8 cellular contexts compared by ENCODE assay signal in the genomic region with DNA sequence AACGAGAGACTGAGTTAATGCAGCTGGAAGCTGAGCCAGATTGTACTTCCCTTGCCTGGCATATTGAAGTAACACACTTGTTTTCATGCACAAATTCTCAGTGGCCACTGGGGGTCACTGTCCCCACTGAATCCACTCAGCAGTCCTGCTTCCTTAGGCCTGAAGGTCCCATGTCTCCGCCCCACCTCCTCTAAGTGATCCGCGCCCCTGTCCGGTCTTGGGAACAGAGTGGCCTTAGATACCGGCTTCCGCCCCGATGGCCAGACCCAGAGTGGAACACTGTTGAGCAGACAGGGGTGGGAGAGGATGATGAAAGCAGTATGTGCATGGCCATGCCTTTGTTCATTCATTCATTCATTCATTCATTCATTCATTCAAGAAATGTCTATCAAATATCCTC. TPM values are rescaled to one million over a fixed set of nuclear protein-coding genes. Genes with fewer than 3 reads are reported as not detected.
A peak's percentile ranks its signal among the peaks of the same experiment; 100 is the strongest.
DNase-seq lines count a peak whose midpoint lies in the region; ATAC-seq and TF ChIP-seq lines count a peak whose summit lies in the region.

No MANE protein-coding gene starts in this region.

- H3K36me3 ChIP-seq in mucosa of descending colon (ENCODE audit: low read depth) (no peaks in the 10 kb centered on the region), stomach (peaks cover 5 to 35% (median 28%) of the 10 kb centered on the region in 4 donors)

- H3K9me3 ChIP-seq in mucosa of descending colon (no peaks in the 10 kb centered on the region), stomach (no peaks in the 10 kb centered on the region)

- TF ChIP-seq CTCF in mucosa of descending colon (IDR thresholded peaks at IDR 0.05) (peak; percentile 24), stomach (IDR thresholded peaks at IDR 0.05) (peak in 5 of 7 experiments; percentile 50 to 77 (median 69))

- no peak overlapping the region for H3K27ac ChIP-seq in stomach

- H3K4me1 ChIP-seq in mucosa of descending colon (ENCODE audit: low read depth) (no peaks in the 10 kb centered on the region), stomach (peaks cover 0 to 13% (median 9%) of the 10 kb centered on the region in 4 donors)

- ATAC-seq in HG03097 (IDR thresholded peaks at IDR 0.05; ENCODE audit: low FRiP score, unreplicated experiment) (peak; percentile 52), esophagus mucosa (peak; percentile 75), mucosa of descending colon (peak; percentile 92), GM21515 (IDR thresholded peaks at IDR 0.05; ENCODE audit: unreplicated experiment) (no peak)

- no peak for TF ChIP-seq POLR2A in stomach (IDR thresholded peaks at IDR 0.05)

- WGBS in stomach, 5 donors, result 6 to 20% (median 9%) methylated on average over 8 of the region's 8 CpGs

- no peak overlapping the region for H3K4me3 ChIP-seq in mucosa of descending colon
- no peak overlapping the region for H3K4me3 ChIP-seq in stomach

- intact Hi-C loops in mucosa of descending colon (cut with DNase I, micrococcal nuclease) (no loop called here), stomach (cut with DNase I; ENCODE audit: low total_unique reads) (loop anchor here (10.0 kb wide), 1 partner anchor 175 kb away; no protein-coding TSS in a partner anchor)

- DNase-seq in DMS 273 treated with DMSO at 0.1 percent for 48 hours (lab: John Stamatoyannopoulos, UW) (peak; percentile 55), NCI-H774 (lab: John Stamatoyannopoulos, UW) (peak; percentile 30), mucosa of descending colon (peak; percentile 62 to 75 (median 71)), stomach (peak; percentile 85)
- peak; percentile 71 for DNase-seq in activated CD8-positive, alpha-beta memory T cell treated with anti-CD3 and anti-CD28 coated beads for 24 hours

- no peaks in the 10 kb centered on the region for H3K27me3 ChIP-seq in stomach

- no peak for TF ChIP-seq EP300 in stomach (IDR thresholded peaks at IDR 0.05)

RNA-seq across cellular contexts. Expression of a gene that starts 34.8 kb away (rescaled TPM):
- 5.4 TPM for total RNA-seq in esophagus mucosa
- 1 to 10 TPM; 1.4 to 4.7 (median 1.5) TPM for total RNA-seq in mucosa of descending colon
- 10 to 100 TPM in 1 of 5 donors, 1 to 10 TPM in 2, under 1 TPM in 2; 0.29 to 15.2 (median 1.3) TPM for total RNA-seq in stomach
- polyA plus RNA-seq in stomach, result 1 to 10 TPM in 2 of 3 donors, under 1 TPM in 1; 0.76 to 1.8 (median 1.4) TPM

RNA-seq across cellular contexts. Expression of a gene that starts 59.9 kb away (rescaled TPM):
- not detected for total RNA-seq in esophagus mucosa
- under 1 TPM in 1 of 3 donors, not detected in 2; 0.63 TPM for total RNA-seq in mucosa of descending colon
- total RNA-seq in stomach, result not detected
- under 1 TPM in 1 of 3 donors, not detected in 2; 0.48 TPM for polyA plus RNA-seq in stomach

Comparison
In these comparisons a context has a peak if more than half of its experiments do, and no peak if none do; other contexts are left out.
1. DNase-seq: peak in every context shown above with its lines; median percentile 85 in stomach; 71 in activated CD8-positive, alpha-beta memory T cell treated with anti-CD3 and anti-CD28 coated beads for 24 hours; 71 in mucosa of descending colon; 55 in DMS 273 treated with DMSO at 0.1 percent for 48 hours; 30 in NCI-H774.